8 cellular contexts compared by ENCODE assay signal in the genomic region with DNA sequence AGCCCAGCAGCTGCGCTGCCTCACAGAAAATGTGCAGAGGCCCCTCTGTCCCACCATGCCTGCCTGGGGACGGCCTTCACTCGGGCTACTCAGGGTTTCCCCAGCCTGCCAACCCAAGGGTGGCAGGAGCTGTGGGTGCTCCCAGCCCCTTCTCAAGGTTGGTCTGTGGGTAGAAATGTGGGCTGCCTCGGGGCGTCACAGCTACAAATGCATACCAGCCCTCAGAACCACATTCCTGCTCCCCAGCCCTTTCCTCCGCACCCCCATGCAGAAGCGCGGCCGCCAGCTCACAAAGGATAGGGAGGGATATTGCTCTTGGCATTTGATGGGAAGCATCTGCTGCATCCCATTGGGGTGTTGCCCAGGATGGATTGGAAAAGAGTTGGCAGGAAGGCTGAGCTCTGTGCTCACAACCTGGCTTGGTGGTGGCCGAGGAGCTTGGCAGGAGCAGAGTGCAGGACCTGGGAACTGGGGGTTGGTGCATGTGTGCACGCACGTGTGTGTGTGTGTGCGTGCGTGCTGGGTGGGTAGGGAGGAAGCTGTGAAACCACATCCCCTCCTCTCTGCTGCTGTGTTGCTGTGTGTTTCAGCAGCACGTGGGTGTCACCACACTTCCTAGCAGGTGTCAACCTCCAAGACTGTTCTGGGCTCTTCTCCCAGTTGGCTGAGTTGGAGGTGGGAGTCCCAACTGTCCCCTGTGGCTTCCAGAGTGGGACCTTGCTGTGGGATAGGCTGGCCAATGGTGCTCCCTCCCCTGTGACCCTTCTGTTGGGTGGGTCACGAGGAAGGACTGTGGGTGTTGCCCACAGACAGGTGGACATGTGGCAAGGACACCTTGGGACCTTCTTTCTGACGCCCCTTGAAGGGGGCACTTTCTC.
DNase-seq lines count a peak whose midpoint lies in the region; ATAC-seq and TF ChIP-seq lines count a peak whose summit lies in the region.

No MANE protein-coding gene starts in this region.

- H3K4me1 ChIP-seq in Panc1 (ENCODE audit: control insufficient read depth, insufficient read depth, low read length) = peaks cover 73% of the 10 kb centered on the region

- H3K27me3 ChIP-seq in Panc1 (ENCODE audit: control insufficient read depth, insufficient read depth, low read length) = no peaks in the 10 kb centered on the region

- H3K4me3 ChIP-seq in Panc1 (ENCODE audit: low read depth in 2 of 2, low read length in 2 of 2) = no peak overlapping the region

- ATAC-seq in Panc1 (no peak), left lobe of liver (peak; percentile 28), GM18861 (IDR thresholded peaks at IDR 0.05; ENCODE audit: unreplicated experiment) (no peak)

- no peaks in the 10 kb centered on the region for H3K9me3 Mint-ChIP-seq in activated naive CD8-positive, alpha-beta T cell (ENCODE audit: low read depth)

- POLR2A ChIA-PET in Panc1 (lab: Charles Lee) = no interaction called here

- BruUV-seq in Panc1 (replicated peaks; lab: Mats Ljungman, UMichigan) = no TSS peak

- peak overlapping the region; percentile 49 for H3K27ac ChIP-seq in Panc1 (ENCODE audit: low read length)

- peaks cover 94% of the 10 kb centered on the region for H3K4me1 Mint-ChIP-seq in activated naive CD8-positive, alpha-beta T cell (ENCODE audit: low read depth)

- in situ Hi-C loops in Panc1 (cut with HindIII; ENCODE audit: low pct_unique_long_range_greater_than_20kb, low sequenced_read_pairs) = no loop called here

- H3K36me3 Mint-ChIP-seq in activated naive CD8-positive, alpha-beta T cell = no peaks in the 10 kb centered on the region

- intact Hi-C loops in Panc1 (cut with micrococcal nuclease; ENCODE audit: unreplicated experiment) = no loop called here

- no peak for TF ChIP-seq CTCF in Panc1 (IDR thresholded peaks at IDR 0.05)

- peak overlapping the region; percentile 82 for H3K4me3 Mint-ChIP-seq in activated naive CD8-positive, alpha-beta T cell

- peak overlapping the region; percentile 100 for H3K27ac Mint-ChIP-seq in activated naive CD8-positive, alpha-beta T cell

- H3K27me3 Mint-ChIP-seq in activated naive CD8-positive, alpha-beta T cell = no peaks in the 10 kb centered on the region

- H3K36me3 ChIP-seq in Panc1 (ENCODE audit: control insufficient read depth, insufficient read depth, low read length) = no peaks in the 10 kb centered on the region

- CTCF ChIA-PET in Panc1 (lab: Charles Lee) = no interaction called here

- H3K9me3 ChIP-seq in Panc1 (ENCODE audit: control insufficient read depth, insufficient read depth, low read depth, low read length) = no peaks in the 10 kb centered on the region

- DNase-seq in GF-D8 (lab: John Stamatoyannopoulos, UW) (peak; percentile 86), HCEC 1CT (peak; percentile 54), Panc1 (ENCODE audit: low read depth, low spot score) (no peak), left lobe of liver (ENCODE audit: low spot score) (no peak), kidney glomerular epithelial cell (lab: John Stamatoyannopoulos, UW) (no peak)
- DNase-seq in stimulated activated CD8-positive, alpha-beta memory T cell treated with anti-CD3 and anti-CD28 coated beads, Interleukin-2, amount 100 ng/mL, for 48 hours (ENCODE audit: low read depth in 2 of 2) = peak; percentile 65 to 68

Comparison
In these comparisons a context has a peak if more than half of its experiments do, and no peak if none do; other contexts are left out.
1. DNase-seq: peak in GF-D8 (single experiment), HCEC 1CT (single experiment) and stimulated activated CD8-positive, alpha-beta memory T cell treated with anti-CD3 and anti-CD28 coated beads, Interleukin-2, amount 100 ng/mL, for 48 hours (2 of 2); none in Panc1 (single experiment), left lobe of liver (single experiment) and kidney glomerular epithelial cell (single experiment).